In the genomic region with DNA sequence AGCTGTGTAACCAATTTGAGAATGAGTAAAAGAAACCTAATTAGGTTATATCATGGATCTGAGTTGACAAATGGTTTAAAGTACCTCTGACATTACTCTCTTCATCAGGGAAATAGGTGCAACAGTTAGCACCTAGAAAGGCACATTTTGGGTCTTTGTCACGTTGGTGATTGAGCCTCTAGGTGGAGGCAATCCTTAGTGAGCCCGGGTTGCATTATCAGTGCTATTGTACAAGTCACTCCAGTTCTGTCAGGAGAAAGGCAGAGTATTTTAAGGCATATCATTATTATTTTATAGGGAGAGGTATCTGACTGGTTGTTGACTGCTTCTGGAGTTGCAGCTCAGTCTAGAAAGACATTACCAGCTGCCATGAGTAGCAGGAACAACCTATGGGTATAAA, we compare ENCODE assay signal across 25 cellular contexts.
"Had no signal": no experiment of that assay in that cellular context is flagged by ENCODE, and none has a peak within 500 bp of the region (broad histone marks: within the 10 kb centered on the region; RNA-seq: fewer than 3 reads in every experiment).

No MANE protein-coding gene starts in this region.

- H3K9ac ChIP-seq: parathyroid adenoma had no signal

- H3K9me3 ChIP-seq: psoas muscle, suprapubic skin, upper lobe of right lung had no signal

- H3K27me3 ChIP-seq: brain microvascular endothelial cell, suprapubic skin, tibial artery, upper lobe of right lung had no signal

- H3K36me3 Mint-ChIP-seq: stimulated activated memory B cell treated with anti-CD40 and anti-IgM and Interleukin-4, amounts not matched to agents 10 μg/mL and 1 μg/mL and 100 μg/mL, for 72 hours had no signal

- H3K4me1 ChIP-seq: psoas muscle had no signal

- H3K4me3 Mint-ChIP-seq: activated B cell treated with CpG ODN at 0.5 μM for 24 hours; stimulated activated memory B cell treated with anti-CD40 and anti-IgM and Interleukin-4, amounts not matched to agents 10 μg/mL and 1 μg/mL and 100 μg/mL, for 72 hours had no signal

- H3K4me2 ChIP-seq: smooth muscle cell had no signal

- H3K4me3 ChIP-seq: coronary artery, dorsolateral prefrontal cortex, lower lobe of right lung, psoas muscle, smooth muscle cell, suprapubic skin, tibial artery, upper lobe of right lung had no signal

- H3K9me3 Mint-ChIP-seq: stimulated activated memory B cell treated with anti-CD40 and anti-IgM and Interleukin-4, amounts not matched to agents 10 μg/mL and 1 μg/mL and 100 μg/mL, for 72 hours had no signal

- H3K27ac ChIP-seq: brain microvascular endothelial cell, coronary artery, dorsolateral prefrontal cortex, lower lobe of right lung, parathyroid adenoma, psoas muscle, suprapubic skin, tibial artery, upper lobe of right lung had no signal

- DNase-seq: activated B cell treated with CpG ODN at 0.5 μM for 24 hours; activated gamma-delta T cell treated with Interleukin-2 at 50 U/mL for 16 hours; activated naive CD4-positive, alpha-beta T cell treated with anti-CD3 and anti-CD28 coated beads, Interleukin-2, amount 50 U/mL, for 16 hours; activated T-cell treated with anti-CD3 and anti-CD28 coated beads for 4 hours; amniotic stem cell; brain microvascular endothelial cell; dorsolateral prefrontal cortex; effector memory CD4-positive, alpha-beta T cell; kidney glomerular epithelial cell; lower lobe of right lung; mesenchymal stem cell; nucleus accumbens; psoas muscle; stimulated activated CD4-positive, alpha-beta T cell treated with anti-CD3 and anti-CD28 coated beads, Interleukin-1b, Interleukin-23, amount 100 ng/mL, for 48 hours; stimulated activated CD4-positive, alpha-beta T cell treated with anti-CD3 and anti-CD28 coated beads, Interleukin-4, amount 100 ng/mL, for 4 hours; stimulated activated CD8-positive, alpha-beta memory T cell treated with anti-CD3 and anti-CD28 coated beads, Interleukin-4, amount 100 ng/mL, for 48 hours; tibial artery; upper lobe of right lung had no signal

- H3K27ac Mint-ChIP-seq: activated B cell treated with CpG ODN at 0.5 μM for 24 hours; activated T-helper 1 cell treated with anti-CD3 and anti-CD28 coated beads, Interleukin-12 subunit alpha, Interleukin-12 subunit beta, Interleukin-2, Interleukin-4 antibody, amounts not matched to agents 30 ng/mL and 10 ng/mL and 1 ng/mL, durations not matched to agents 14 hours and 24 hours and 36 hours; stimulated activated memory B cell treated with anti-CD40 and anti-IgM and Interleukin-4, amounts not matched to agents 10 μg/mL and 1 μg/mL and 100 μg/mL, for 72 hours had no signal

- H3K79me2 ChIP-seq: parathyroid adenoma had no signal

- H3K36me3 ChIP-seq: brain microvascular endothelial cell, lower lobe of right lung, suprapubic skin, tibial artery, upper lobe of right lung had no signal

- ATAC-seq: left lobe of liver; lower lobe of right lung; psoas muscle; stimulated activated memory B cell treated with anti-CD40 and anti-IgM and Interleukin-4, amounts not matched to agents 10 μg/mL and 1 μg/mL and 100 μg/mL, for 72 hours; upper lobe of right lung had no signal
